9 cellular contexts compared by ENCODE assay signal in the genomic region with DNA sequence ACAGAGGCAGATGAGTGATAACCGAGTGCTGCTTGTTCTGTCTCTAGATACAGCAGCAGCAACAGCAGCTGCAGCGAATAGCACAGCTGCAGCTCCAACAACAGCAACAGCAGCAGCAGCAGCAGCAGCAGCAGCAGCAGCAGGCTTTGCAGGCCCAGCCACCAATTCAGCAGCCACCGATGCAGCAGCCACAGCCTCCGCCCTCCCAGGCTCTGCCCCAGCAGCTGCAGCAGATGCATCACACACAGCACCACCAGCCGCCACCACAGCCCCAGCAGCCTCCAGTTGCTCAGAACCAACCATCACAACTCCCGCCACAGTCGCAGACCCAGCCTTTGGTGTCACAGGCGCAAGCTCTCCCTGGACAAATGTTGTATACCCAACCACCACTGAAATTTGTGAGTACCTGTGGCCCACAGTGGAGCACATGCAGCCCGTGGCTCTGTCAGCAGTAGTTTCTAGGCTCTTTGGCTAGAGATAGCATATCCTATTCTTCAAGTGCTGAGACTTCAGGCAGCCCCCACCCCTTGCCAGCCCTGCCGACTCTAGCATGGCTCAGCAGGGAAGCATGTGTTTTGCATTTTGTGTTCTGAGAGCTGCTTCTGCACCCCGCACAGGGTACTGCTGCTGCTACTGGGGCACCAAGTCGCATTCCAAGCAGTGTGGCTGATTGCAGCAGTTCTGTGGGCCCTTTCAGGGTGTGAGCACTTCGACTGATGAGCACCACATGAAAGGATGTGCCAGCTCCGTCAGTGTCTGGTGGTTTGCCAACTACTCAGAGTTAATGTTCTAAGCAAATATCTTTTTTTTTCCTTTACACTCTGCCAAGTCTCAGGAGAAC. TPM values are rescaled to one million over a fixed set of nuclear protein-coding genes. Genes with fewer than 3 reads are reported as not detected.
DNase-seq lines count a peak whose midpoint lies in the region; ATAC-seq and TF ChIP-seq lines count a peak whose summit lies in the region.
"Had no signal": no experiment of that assay in that cellular context is flagged by ENCODE, and none has a peak within 500 bp of the region (broad histone marks: within the 10 kb centered on the region; RNA-seq: fewer than 3 reads in every experiment).

No MANE protein-coding gene starts in this region.

- no peak for ATAC-seq in GM19397 (IDR thresholded peaks at IDR 0.05; ENCODE audit: unreplicated experiment)
- ATAC-seq: psoas muscle had no signal

- POLR2A ChIA-PET in GM10248 (lab: Yijun Ruan, JAX) = no interaction called here

- no peak for TF ChIP-seq CTCF in endothelial cell (IDR thresholded peaks at IDR 0.05; ENCODE audit: unreplicated experiment)
- no peak for TF ChIP-seq CTCF in progenitor cell of endocrine pancreas (IDR thresholded peaks at IDR 0.05; ENCODE audit: unreplicated experiment)
- TF ChIP-seq CTCF in GM10248 (IDR thresholded peaks at IDR 0.05; ENCODE audit: control extremely low read depth, extremely low read depth, low read depth, missing control alignments) = no peak

- H3K4me1 Mint-ChIP-seq in endothelial cell (ENCODE audit: unreplicated experiment) (no peaks in the 10 kb centered on the region), progenitor cell of endocrine pancreas (ENCODE audit: low read depth) (no peaks in the 10 kb centered on the region)

- H3K27me3 Mint-ChIP-seq in endothelial cell (ENCODE audit: unreplicated experiment) (peaks cover 4% of the 10 kb centered on the region), progenitor cell of endocrine pancreas (no peaks in the 10 kb centered on the region)

- H3K27ac ChIP-seq in skin epidermis = peak overlapping the region in 16 of 21 experiments; percentile 22 to 90 (median 68)
- H3K27ac ChIP-seq: psoas muscle had no signal

- DNase-seq in EL = peak; percentile 89
- peak; percentile 39 to 45 for DNase-seq in activated CD4-positive, alpha-beta T cell treated with anti-CD3 and anti-CD28 coated beads, Interleukin-2, amount 50 U/mL, for 48 hours
- no peak for DNase-seq in endothelial cell (ENCODE audit: low spot score)
- DNase-seq in progenitor cell of endocrine pancreas (ENCODE audit: low spot score, unreplicated experiment) = no peak
- no peak for DNase-seq in LoVo (ENCODE audit: low spot score)
- no peak for DNase-seq in GM10248 (ENCODE audit: extremely low spot score)

- CTCF ChIA-PET in GM10248 (lab: Yijun Ruan, JAX) = interaction anchor here (1.6 to 5.5 kb wide), 5 partner anchors 15 to 57 kb away, joined by 3 to 100 read pairs (median 7); no protein-coding TSS in a partner anchor

- H3K36me3 Mint-ChIP-seq in endothelial cell (ENCODE audit: low read depth, unreplicated experiment) = peaks cover 34% of the 10 kb centered on the region
- H3K36me3 Mint-ChIP-seq in progenitor cell of endocrine pancreas (ENCODE audit: insufficient read depth) = peaks cover 6% of the 10 kb centered on the region

- H3K4me3 Mint-ChIP-seq in endothelial cell (ENCODE audit: unreplicated experiment) (peak overlapping the region; percentile 67), progenitor cell of endocrine pancreas (ENCODE audit: low read depth) (no peak overlapping the region)

- H3K27ac Mint-ChIP-seq in endothelial cell (ENCODE audit: unreplicated experiment) (no peak overlapping the region), progenitor cell of endocrine pancreas (no peak overlapping the region)

- no peaks in the 10 kb centered on the region for H3K9me3 Mint-ChIP-seq in endothelial cell (ENCODE audit: unreplicated experiment)
- H3K9me3 Mint-ChIP-seq in progenitor cell of endocrine pancreas (ENCODE audit: low read depth) = no peaks in the 10 kb centered on the region

- H3K4me3 ChIP-seq in skin epidermis = peak overlapping the region in 1 of 7 experiments; percentile 1
- H3K4me3 ChIP-seq: psoas muscle had no signal

RNA-seq across cellular contexts. Expression of gene MED15, which starts 59.2 kb away (rescaled TPM):
- 165 TPM for total RNA-seq in endothelial cell (ENCODE audit: unreplicated experiment)
- 77.8 and 78.0 TPM in 2 replicates for total RNA-seq in progenitor cell of endocrine pancreas

Comparison
In these comparisons a context has a peak if more than half of its experiments do, and no peak if none do; other contexts are left out.
1. DNase-seq: peak in EL (single experiment) and activated CD4-positive, alpha-beta T cell treated with anti-CD3 and anti-CD28 coated beads, Interleukin-2, amount 50 U/mL, for 48 hours (2 of 2); none in endothelial cell (single experiment), progenitor cell of endocrine pancreas (single experiment), LoVo (single experiment) and GM10248 (single experiment).